Comparison of ENCODE assay signal across 39 cellular contexts in the genomic region with DNA sequence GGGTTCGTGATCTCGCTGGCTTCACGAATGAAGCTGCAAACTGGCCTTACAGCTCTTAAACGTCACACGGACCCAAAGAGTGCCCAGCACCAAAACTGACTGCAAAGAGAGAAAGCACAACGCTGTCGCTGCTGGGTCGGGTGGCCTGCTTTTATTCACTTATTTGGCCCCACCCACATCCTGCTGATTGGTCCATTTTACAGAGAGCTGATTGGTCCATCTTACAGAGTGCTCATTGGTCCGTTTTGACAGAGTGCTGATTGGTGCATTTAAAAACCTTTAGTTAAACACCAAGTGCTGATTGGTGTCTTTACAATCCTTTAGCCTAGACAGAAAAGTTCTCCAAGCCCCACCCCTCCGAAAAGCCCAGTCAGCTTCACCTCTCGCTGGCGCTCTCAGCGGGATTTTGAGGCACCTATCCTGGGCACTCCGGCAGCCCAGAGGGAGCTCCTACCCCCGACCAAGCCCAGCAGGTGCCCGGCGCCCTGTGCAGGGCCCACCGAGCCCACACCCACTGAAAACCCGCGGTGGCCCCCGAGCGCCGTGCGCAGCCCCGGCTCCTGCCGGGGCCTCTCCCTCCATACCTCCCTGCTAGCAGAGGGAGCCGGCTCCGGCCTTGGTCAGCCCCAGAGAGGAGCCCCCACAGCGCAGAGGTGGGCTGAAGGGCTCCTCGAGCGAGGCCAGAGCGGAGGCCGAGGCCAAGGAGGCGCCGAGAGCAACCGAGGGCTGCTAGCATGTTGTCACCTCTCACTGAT.
"Had no signal": no experiment of that assay in that cellular context is flagged by ENCODE, and none has a peak within 500 bp of the region (broad histone marks: within the 10 kb centered on the region; RNA-seq: fewer than 3 reads in every experiment).

No MANE protein-coding gene starts in this region.

- H3K27me3 ChIP-seq: ascending aorta, cardiac muscle cell had no signal

- H3K9me3 ChIP-seq: ascending aorta had no signal

- H3K27ac Mint-ChIP-seq: activated CD4-positive, alpha-beta memory T cell treated with anti-CD3 and anti-CD28 coated beads, Interleukin-2, amount 10 ng/mL, durations not matched to agents 7 days and 5 days; activated CD4-positive, alpha-beta T cell treated with anti-CD3 and anti-CD28 coated beads for 36 hours; activated CD4-positive, alpha-beta T cell treated with anti-CD3 and anti-CD28 coated beads, Interleukin-2, amount 10 ng/mL, durations not matched to agents 7 days and 5 days; activated CD8-positive, alpha-beta memory T cell treated with anti-CD3 and anti-CD28 coated beads, Interleukin-2, amount 10 ng/mL, durations not matched to agents 7 days and 5 days; activated CD8-positive, alpha-beta T cell treated with anti-CD3 and anti-CD28 coated beads, Interleukin-2, amount 10 ng/mL, durations not matched to agents 7 days and 5 days; activated naive CD4-positive, alpha-beta T cell treated with anti-CD3 and anti-CD28 coated beads, Interleukin-2, amount 10 ng/mL, durations not matched to agents 7 days and 5 days; activated naive CD4-positive, alpha-beta T cell treated with anti-CD3 and anti-CD28 coated beads, Interleukin-2, amount 50 U/mL, for 24 hours; activated naive CD8-positive, alpha-beta T cell; activated naive CD8-positive, alpha-beta T cell treated with anti-CD3 and anti-CD28 coated beads, Interleukin-2, amount 10 ng/mL, durations not matched to agents 7 days and 5 days; activated naive CD8-positive, alpha-beta T cell treated with anti-CD3 and anti-CD28 coated beads, Interleukin-2, amount 50 U/mL, for 24 hours; activated T-cell treated with anti-CD3 and anti-CD28 coated beads, Interleukin-2, amount 50 U/mL, for 24 hours; activated T-helper 2 cell treated with anti-CD3 and anti-CD28 coated beads, Interferon-gamma antibody, Interleukin-2, Interleukin-4, amounts not matched to agents 10 μg/mL and 5 μg/mL and 100 μg/mL, durations not matched to agents 14 hours and 24 hours and 36 hours; brain; T-helper 1 cell treated with Interleukin-12 subunit alpha and Interleukin-12 subunit beta and Interleukin-4 antibody, amounts not matched to agents 30 μg/mL and 1 μg/mL, for 36 hours; T-helper 2 cell treated with Interferon-gamma antibody and Interleukin-4, amounts not matched to agents 5 μg/mL and 100 μg/mL, for 36 hours had no signal

- H3K4me3 Mint-ChIP-seq: activated CD4-positive, alpha-beta memory T cell treated with anti-CD3 and anti-CD28 coated beads, Interleukin-2, amount 10 ng/mL, durations not matched to agents 7 days and 5 days; activated CD4-positive, alpha-beta T cell treated with anti-CD3 and anti-CD28 coated beads for 36 hours; activated CD4-positive, alpha-beta T cell treated with anti-CD3 and anti-CD28 coated beads, Interleukin-2, amount 10 ng/mL, durations not matched to agents 7 days and 5 days; activated CD8-positive, alpha-beta memory T cell treated with anti-CD3 and anti-CD28 coated beads, Interleukin-2, amount 10 ng/mL, durations not matched to agents 7 days and 5 days; activated CD8-positive, alpha-beta T cell treated with anti-CD3 and anti-CD28 coated beads, Interleukin-2, amount 10 ng/mL, durations not matched to agents 7 days and 5 days; activated naive CD4-positive, alpha-beta T cell treated with anti-CD3 and anti-CD28 coated beads, Interleukin-2, amount 10 ng/mL, durations not matched to agents 7 days and 5 days; activated naive CD4-positive, alpha-beta T cell treated with anti-CD3 and anti-CD28 coated beads, Interleukin-2, amount 50 U/mL, for 24 hours; activated naive CD8-positive, alpha-beta T cell; activated naive CD8-positive, alpha-beta T cell treated with anti-CD3 and anti-CD28 coated beads, Interleukin-2, amount 10 ng/mL, durations not matched to agents 7 days and 5 days; activated naive CD8-positive, alpha-beta T cell treated with anti-CD3 and anti-CD28 coated beads, Interleukin-2, amount 50 U/mL, for 24 hours; activated T-cell treated with anti-CD3 and anti-CD28 coated beads, Interleukin-2, amount 50 U/mL, for 24 hours; brain; central memory CD8-positive, alpha-beta T cell; T-helper 1 cell treated with Interleukin-12 subunit alpha and Interleukin-12 subunit beta and Interleukin-4 antibody, amounts not matched to agents 30 μg/mL and 1 μg/mL, for 36 hours; T-helper 2 cell treated with Interferon-gamma antibody and Interleukin-4, amounts not matched to agents 5 μg/mL and 100 μg/mL, for 36 hours had no signal

- H3K4me1 ChIP-seq: ascending aorta had no signal

- H3K9me3 Mint-ChIP-seq: activated naive CD4-positive, alpha-beta T cell treated with anti-CD3 and anti-CD28 coated beads, Interleukin-2, amount 10 ng/mL, durations not matched to agents 7 days and 5 days; activated naive CD4-positive, alpha-beta T cell treated with anti-CD3 and anti-CD28 coated beads, Interleukin-2, amount 50 U/mL, for 24 hours; activated naive CD8-positive, alpha-beta T cell treated with anti-CD3 and anti-CD28 coated beads, Interleukin-2, amount 10 ng/mL, durations not matched to agents 7 days and 5 days; activated naive CD8-positive, alpha-beta T cell treated with anti-CD3 and anti-CD28 coated beads, Interleukin-2, amount 50 U/mL, for 24 hours; activated T-cell treated with anti-CD3 and anti-CD28 coated beads, Interleukin-2, amount 50 U/mL, for 24 hours; activated T-helper 2 cell treated with anti-CD3 and anti-CD28 coated beads, Interferon-gamma antibody, Interleukin-2, Interleukin-4, amounts not matched to agents 10 μg/mL and 5 μg/mL and 100 μg/mL, durations not matched to agents 14 hours and 24 hours and 36 hours; brain; central memory CD8-positive, alpha-beta T cell; T-helper 1 cell treated with Interleukin-12 subunit alpha and Interleukin-12 subunit beta and Interleukin-4 antibody, amounts not matched to agents 30 μg/mL and 1 μg/mL, for 36 hours; T-helper 2 cell treated with Interferon-gamma antibody and Interleukin-4, amounts not matched to agents 5 μg/mL and 100 μg/mL, for 36 hours had no signal

- H3K4me3 ChIP-seq: ascending aorta, cardiac muscle cell had no signal

- H3K27me3 Mint-ChIP-seq: activated CD4-positive, alpha-beta T cell treated with anti-CD3 and anti-CD28 coated beads for 36 hours; activated naive CD4-positive, alpha-beta T cell treated with anti-CD3 and anti-CD28 coated beads, Interleukin-2, amount 50 U/mL, for 24 hours; activated naive CD8-positive, alpha-beta T cell treated with anti-CD3 and anti-CD28 coated beads, Interleukin-2, amount 50 U/mL, for 24 hours; activated T-cell treated with anti-CD3 and anti-CD28 coated beads, Interleukin-2, amount 50 U/mL, for 24 hours; central memory CD8-positive, alpha-beta T cell had no signal

- H3K4me1 Mint-ChIP-seq: activated CD4-positive, alpha-beta memory T cell treated with anti-CD3 and anti-CD28 coated beads, Interleukin-2, amount 10 ng/mL, durations not matched to agents 7 days and 5 days; activated CD4-positive, alpha-beta T cell treated with anti-CD3 and anti-CD28 coated beads for 36 hours; activated CD4-positive, alpha-beta T cell treated with anti-CD3 and anti-CD28 coated beads, Interleukin-2, amount 10 ng/mL, durations not matched to agents 7 days and 5 days; activated CD8-positive, alpha-beta memory T cell treated with anti-CD3 and anti-CD28 coated beads, Interleukin-2, amount 10 ng/mL, durations not matched to agents 7 days and 5 days; activated naive CD4-positive, alpha-beta T cell treated with anti-CD3 and anti-CD28 coated beads, Interleukin-2, amount 10 ng/mL, durations not matched to agents 7 days and 5 days; activated naive CD4-positive, alpha-beta T cell treated with anti-CD3 and anti-CD28 coated beads, Interleukin-2, amount 50 U/mL, for 24 hours; activated naive CD8-positive, alpha-beta T cell treated with anti-CD3 and anti-CD28 coated beads, Interleukin-2, amount 10 ng/mL, durations not matched to agents 7 days and 5 days; activated naive CD8-positive, alpha-beta T cell treated with anti-CD3 and anti-CD28 coated beads, Interleukin-2, amount 50 U/mL, for 24 hours; brain; central memory CD8-positive, alpha-beta T cell had no signal

- H3K36me3 Mint-ChIP-seq: activated CD8-positive, alpha-beta memory T cell treated with anti-CD3 and anti-CD28 coated beads, Interleukin-2, amount 10 ng/mL, durations not matched to agents 7 days and 5 days; activated naive CD4-positive, alpha-beta T cell treated with anti-CD3 and anti-CD28 coated beads, Interleukin-2, amount 10 ng/mL, durations not matched to agents 7 days and 5 days; activated naive CD4-positive, alpha-beta T cell treated with anti-CD3 and anti-CD28 coated beads, Interleukin-2, amount 50 U/mL, for 24 hours; activated naive CD8-positive, alpha-beta T cell treated with anti-CD3 and anti-CD28 coated beads, Interleukin-2, amount 10 ng/mL, durations not matched to agents 7 days and 5 days; brain had no signal

- FAIRE-seq: bronchial epithelial cell, TTC549 had no signal

- H3K36me3 ChIP-seq: ascending aorta, cardiac muscle cell had no signal

- H3K27ac ChIP-seq: ascending aorta, cardiac muscle cell, VCaP had no signal

- ATAC-seq: activated CD4-positive, alpha-beta T cell treated with anti-CD3 and anti-CD28 coated beads for 36 hours; activated CD4-positive, CD25-positive, alpha-beta regulatory T cell treated with anti-CD3 and anti-CD28 coated beads, Interleukin-2, amount 50 U/mL, for 24 hours; activated CD8-positive, alpha-beta memory T cell treated with anti-CD3 and anti-CD28 coated beads, Interleukin-2, amount 10 ng/mL, durations not matched to agents 7 days and 5 days; activated CD8-positive, alpha-beta T cell treated with anti-CD3 and anti-CD28 coated beads, Interleukin-2, amount 10 ng/mL, durations not matched to agents 7 days and 5 days; activated naive CD8-positive, alpha-beta T cell treated with anti-CD3 and anti-CD28 coated beads, Interleukin-2, amount 50 U/mL, for 24 hours had no signal

- DNase-seq: activated CD4-positive, alpha-beta memory T cell treated with anti-CD3 and anti-CD28 coated beads, Interleukin-2, amount 10 ng/mL, durations not matched to agents 7 days and 5 days; activated CD4-positive, alpha-beta T cell treated with anti-CD3 and anti-CD28 coated beads for 1 hour; activated CD4-positive, alpha-beta T cell treated with anti-CD3 and anti-CD28 coated beads for 36 hours; activated CD4-positive, alpha-beta T cell treated with anti-CD3 and anti-CD28 coated beads for 48 hours; activated CD4-positive, alpha-beta T cell treated with anti-CD3 and anti-CD28 coated beads, Interleukin-2, amount 10 ng/mL, durations not matched to agents 7 days and 5 days; activated CD4-positive, alpha-beta T cell treated with anti-CD3 and anti-CD28 coated beads, Interleukin-2, amount 50 U/mL, for 48 hours; activated CD4-positive, CD25-positive, alpha-beta regulatory T cell; activated CD8-positive, alpha-beta memory T cell treated with anti-CD3 and anti-CD28 coated beads for 24 hours; activated CD8-positive, alpha-beta memory T cell treated with anti-CD3 and anti-CD28 coated beads, Interleukin-2, amount 10 ng/mL, durations not matched to agents 7 days and 5 days; activated CD8-positive, alpha-beta memory T cell treated with anti-CD3 and anti-CD28 coated beads, Interleukin-2, amount 50 U/mL, for 48 hours; activated CD8-positive, alpha-beta T cell treated with anti-CD3 and anti-CD28 coated beads, Interleukin-2, amount 10 ng/mL, durations not matched to agents 7 days and 5 days; activated effector memory CD4-positive, alpha-beta T cell treated with Interleukin-2 at 50 U/mL for 16 hours; activated gamma-delta T cell; activated naive CD4-positive, alpha-beta T cell treated with anti-CD3 and anti-CD28 coated beads, Interleukin-2, amount 10 ng/mL, durations not matched to agents 7 days and 5 days; activated naive CD4-positive, alpha-beta T cell treated with Interleukin-2 at 50 U/mL for 16 hours; activated naive CD8-positive, alpha-beta T cell treated with anti-CD3 and anti-CD28 coated beads, Interleukin-2, amount 10 ng/mL, durations not matched to agents 7 days and 5 days; activated naive CD8-positive, alpha-beta T cell treated with anti-CD3 and anti-CD28 coated beads, Interleukin-2, amount 50 U/mL, for 24 hours; activated T-cell treated with anti-CD3 and anti-CD28 coated beads, Interleukin-2, amount 50 U/mL, for 24 hours; activated T-cell treated with anti-CD3 and anti-CD28 coated beads, Interleukin-2, amount 50 U/mL, for 48 hours; amygdala; anterior cingulate cortex; caudate nucleus; SW 1271; T-helper 1 cell; T-helper 2 cell; T-helper 9 cell had no signal
